10 cellular contexts compared by ENCODE assay signal in genomic region chr5:43432486-43433365, GRCh38. TPM values are rescaled to one million over a fixed set of nuclear protein-coding genes. Genes with fewer than 3 reads are reported as not detected.
A peak's percentile ranks its signal among the peaks of the same experiment; 100 is the strongest.
DNase-seq lines count a peak whose midpoint lies in the region; ATAC-seq and TF ChIP-seq lines count a peak whose summit lies in the region.
"Had no signal": no experiment of that assay in that cellular context is flagged by ENCODE, and none has a peak within 500 bp of the region (broad histone marks: within the 10 kb centered on the region; RNA-seq: fewer than 3 reads in every experiment).

No MANE protein-coding gene starts in this region.

- 65% methylated on average over 3 of the region's 3 CpGs for WGBS in right cardiac atrium
- 43 to 55% methylated on average over 3 of the region's 3 CpGs for WGBS in testis, 2 donors
- 37% methylated on average over 3 of the region's 3 CpGs for WGBS in SK-N-SH (ENCODE audit: low lambda C conversion rate)

- H3K79me2 ChIP-seq in SK-N-SH (ENCODE audit: insufficient read depth): no peaks in the 10 kb centered on the region

- H2AFZ ChIP-seq in SK-N-SH (ENCODE audit: low read depth): no peak overlapping the region

- in situ Hi-C loops in KBM-7 (cut with MboI; ENCODE audit: low pct_unique_long_range_greater_than_20kb, low sequenced_read_pairs): no loop called here

- H3F3A ChIP-seq in SK-N-SH (replicated peaks; ENCODE audit: insufficient read depth): peaks cover 3% of the 10 kb centered on the region

- no peak for ATAC-seq in WTC11
- ATAC-seq in right cardiac atrium: peak; percentile 93 to 97
- ATAC-seq in GM21723 (IDR thresholded peaks at IDR 0.05; ENCODE audit: unreplicated experiment): no peak

- no peaks in the 10 kb centered on the region for H3K9me2 ChIP-seq in SK-N-SH

- H3K4me1 Mint-ChIP-seq in WTC11: peaks cover 6% of the 10 kb centered on the region

- TF ChIP-seq RAD21 in SK-N-SH (IDR thresholded peaks at IDR 0.05; ENCODE audit: low read length): no peak

- H3K9me3 Mint-ChIP-seq in WTC11: no peaks in the 10 kb centered on the region

- intact Hi-C loops in right cardiac atrium (cut with DNase I): no loop called here
- intact Hi-C loops in testis (cut with DNase I; ENCODE audit: low total_unique reads): no loop called here

- H3K27me3 Mint-ChIP-seq in WTC11 (ENCODE audit: low read depth): no peaks in the 10 kb centered on the region

- TF ChIP-seq CTCF in WTC11 (IDR thresholded peaks at IDR 0.05) (no peak), testis (IDR thresholded peaks at IDR 0.05) (no peak), BE2C (IDR thresholded peaks at IDR 0.05; ENCODE audit: low read depth, low read length) (no peak), SK-N-SH (IDR thresholded peaks at IDR 0.05) (no peak)

- H3K27ac ChIP-seq in right cardiac atrium (ENCODE audit: low read length): peak overlapping the region; percentile 46
- no peak overlapping the region for H3K27ac ChIP-seq in testis
- H3K27ac ChIP-seq in SK-N-SH (ENCODE audit: low read depth in 2 of 2, low read length in 1 of 2): no peak overlapping the region
- H3K27ac ChIP-seq: cardiac muscle cell, SJSA1 had no signal

- no peaks in the 10 kb centered on the region for H3K36me3 ChIP-seq in testis (ENCODE audit: low read depth, missing control alignments)
- H3K36me3 ChIP-seq in BE2C: no peaks in the 10 kb centered on the region
- no peaks in the 10 kb centered on the region for H3K36me3 ChIP-seq in SK-N-SH (replicated peaks in 1 of 2; ENCODE audit: control insufficient read depth in 1 of 2, insufficient read depth in 2 of 2, low read length in 1 of 2)
- H3K36me3 ChIP-seq: cardiac muscle cell, SJSA1 had no signal

- no peaks in the 10 kb centered on the region for H3K36me3 Mint-ChIP-seq in WTC11

- CTCF ChIA-PET in WTC11 (lab: Charles Lee) (no interaction called here), SK-N-SH (lab: Yijun Ruan, JAX) (no interaction called here)

- H3K4me3 ChIP-seq in right cardiac atrium (ENCODE audit: low read length) (no peak overlapping the region), testis (no peak overlapping the region), BE2C (ENCODE audit: low read depth, low read length) (no peak overlapping the region), SK-N-SH (ENCODE audit: low read depth in 2 of 2, low read length in 1 of 2) (no peak overlapping the region)
- H3K4me3 ChIP-seq: cardiac muscle cell, SJSA1 had no signal

- no peaks in the 10 kb centered on the region for H4K20me1 ChIP-seq in SK-N-SH (ENCODE audit: insufficient read depth)

- no peak for TF ChIP-seq POLR2A in testis (IDR thresholded peaks at IDR 0.05)

- no peaks in the 10 kb centered on the region for H3K27me3 ChIP-seq in right cardiac atrium (ENCODE audit: control insufficient read depth, insufficient read depth)
- H3K27me3 ChIP-seq in testis: no peaks in the 10 kb centered on the region
- no peaks in the 10 kb centered on the region; the same call in 1 of the 2 replicates for H3K27me3 ChIP-seq in BE2C
- no peaks in the 10 kb centered on the region for H3K27me3 ChIP-seq in SK-N-SH (ENCODE audit: insufficient read depth)
- H3K27me3 ChIP-seq: cardiac muscle cell, SJSA1 had no signal

- POLR2A ChIA-PET in WTC11 (lab: Charles Lee): no interaction called here
- POLR2A ChIA-PET in SK-N-SH (lab: Yijun Ruan, JAX): no interaction called here

- H3K4me2 ChIP-seq in SK-N-SH: no peak overlapping the region

- H3K9me3 ChIP-seq in right cardiac atrium (ENCODE audit: control insufficient read depth, low read length) (peaks cover 4% of the 10 kb centered on the region), testis (no peaks in the 10 kb centered on the region), BE2C (no peaks in the 10 kb centered on the region), SK-N-SH (no peaks in the 10 kb centered on the region)
- H3K9me3 ChIP-seq: SJSA1 had no signal

- no peak overlapping the region for H3K4me3 Mint-ChIP-seq in WTC11

- DNase-seq in KBM-7 (peak; percentile 38), WTC11 (ENCODE audit: low spot score) (no peak), right cardiac atrium (peak; percentile 76 to 91 (median 82)), testis (peak; percentile 50), BE2C (no peak), SHP77 (lab: John Stamatoyannopoulos, UW) (no peak), SK-N-SH (no peak)

- TF ChIP-seq EP300 in SK-N-SH (IDR thresholded peaks at IDR 0.05; ENCODE audit: borderline replicate concordance in 1 of 2, low read depth in 1 of 2, low read length in 1 of 2): no peak

- H3K9ac ChIP-seq in SK-N-SH: no peak overlapping the region

- H3K4me1 ChIP-seq in right cardiac atrium (ENCODE audit: control insufficient read depth, insufficient read depth, low read length): peaks cover 2% of the 10 kb centered on the region
- H3K4me1 ChIP-seq in testis: no peaks in the 10 kb centered on the region
- no peaks in the 10 kb centered on the region for H3K4me1 ChIP-seq in BE2C
- H3K4me1 ChIP-seq in SK-N-SH (ENCODE audit: control insufficient read depth in 1 of 2, insufficient read depth in 2 of 2, low read depth in 1 of 2, low read length in 1 of 2): no peaks in the 10 kb centered on the region

- H3K27ac Mint-ChIP-seq in WTC11: no peak overlapping the region

TF ChIP-seq in WTC11, 78 proteins besides CTCF, POLR2A, EP300 and RAD21 (continues in another document):
- peak; percentile 74 for TF ChIP-seq GABPB1 (CRISPR knock-in tag; IDR thresholded peaks at IDR 0.05)
- TF ChIP-seq JAZF1 (CRISPR knock-in tag; IDR thresholded peaks at IDR 0.05): no peak
- no peak for TF ChIP-seq SMAD4 (CRISPR knock-in tag; IDR thresholded peaks at IDR 0.05)

TF ChIP-seq in SK-N-SH, 30 proteins besides CTCF, POLR2A, EP300 and RAD21:
- TF ChIP-seq NRF1 (IDR thresholded peaks at IDR 0.05; ENCODE audit: low read depth, low read length) (no peak), POLR2AphosphoS5 (IDR thresholded peaks at IDR 0.05; ENCODE audit: low read depth, low read length) (no peak), FOSL2 (IDR thresholded peaks at IDR 0.05; ENCODE audit: borderline replicate concordance, low read depth) (no peak), RXRA (IDR thresholded peaks at IDR 0.05; ENCODE audit: borderline replicate concordance, low read depth) (no peak), USF2 (IDR thresholded peaks at IDR 0.05; ENCODE audit: borderline replicate concordance, low read depth, low read length) (no peak), PBX3 (IDR thresholded peaks at IDR 0.05) (no peak)

RNA-seq across cellular contexts. Expression of gene CCL28, which starts 20.5 kb away (rescaled TPM):
- 1.4 to 2.2 TPM (median 1.9 TPM) in 3 replicates for total RNA-seq in WTC11 (2021)
- total RNA-seq in right cardiac atrium: 1 to 10 TPM in 3 of 4 donors, under 1 TPM in 1; 0.58 to 2.2 (median 1.7) TPM
- polyA plus RNA-seq in right cardiac atrium: 1.4 TPM
- 1 to 10 TPM; 5.6 to 7.6 TPM for total RNA-seq in testis
- polyA plus RNA-seq in testis (ENCODE audit: insufficient read depth, low read depth, low replicate concordance): 3.8 TPM
- not detected for polyA plus RNA-seq in BE2C (2012; ENCODE audit: insufficient read depth, insufficient read length, low read depth)
- not detected in 2 replicates for polyA plus RNA-seq in SK-N-SH (2012; rRNA removed)
- polyA plus RNA-seq in SK-N-SH (2012; cell fraction: cytosol; rRNA removed): not detected in 2 replicates
- not detected in 2 replicates for polyA plus RNA-seq in SK-N-SH (2012; cell fraction: nucleus; rRNA removed)
- total RNA-seq: cardiac muscle cell had no signal
- polyA plus RNA-seq: cardiac muscle cell had no signal

RNA-seq across cellular contexts. Expression of gene TMEM267, which starts 50.9 kb away (rescaled TPM):
- 6.0 to 6.6 TPM (median 6.4 TPM) in 3 replicates for total RNA-seq in WTC11 (2021)
- total RNA-seq in right cardiac atrium: 10 to 100 TPM in 1 of 4 donors, 1 to 10 TPM in 3; 6.5 to 12.4 (median 8.1) TPM
- 5.3 TPM for polyA plus RNA-seq in right cardiac atrium
- 10 to 100 TPM in 1 of 2 donors, 1 to 10 TPM in 1; 8.1 to 21.0 TPM for total RNA-seq in testis
- 8.3 TPM for polyA plus RNA-seq in testis (ENCODE audit: insufficient read depth, low read depth, low replicate concordance)
- polyA plus RNA-seq in BE2C (2012; ENCODE audit: insufficient read depth, insufficient read length, low read depth): 11.8 TPM
- 5.7 and 6.9 TPM in 2 replicates for polyA plus RNA-seq in SK-N-SH (2012; rRNA removed)
- 9.0 and 10.3 TPM in 2 replicates for polyA plus RNA-seq in SK-N-SH (2012; cell fraction: cytosol; rRNA removed)
- polyA plus RNA-seq in SK-N-SH (2012; cell fraction: nucleus; rRNA removed): 4.6 and 12.1 TPM in 2 replicates

Comparison
In these comparisons a context has a peak if more than half of its experiments do, and no peak if none do; other contexts are left out.
1. DNase-seq: peak in KBM-7 (single experiment), right cardiac atrium (3 of 3) and testis (single experiment); none in WTC11 (single experiment), BE2C (single experiment), SHP77 (0 of 2) and SK-N-SH (single experiment).
2. ATAC-seq: peak in right cardiac atrium (2 of 2); none in WTC11 (single experiment) and GM21723 (single experiment).